ENCODE assay signal across 8 cellular contexts in genomic region chr13:27455331-27455855, GRCh38. TPM values are rescaled to one million over a fixed set of nuclear protein-coding genes. Genes with fewer than 3 reads are reported as not detected.
A peak's percentile ranks its signal among the peaks of the same experiment; 100 is the strongest.
DNase-seq lines count a peak whose midpoint lies in the region; ATAC-seq and TF ChIP-seq lines count a peak whose summit lies in the region.

No MANE protein-coding gene starts in this region.

- intact Hi-C loops in right lobe of liver (cut with DNase I), result no loop called here

- H3K4me1 ChIP-seq in right lobe of liver, result peaks cover 0 to 12% (median 0%) of the 10 kb centered on the region in 4 donors

- peak; percentile 17 to 38 (median 27) for ATAC-seq in right lobe of liver

- H3K27me3 ChIP-seq in right lobe of liver (no peaks in the 10 kb centered on the region), WERI-Rb-1 (ENCODE audit: insufficient read depth, low read depth, severe bottlenecking) (peaks cover 57% of the 10 kb centered on the region)

- H3K27ac ChIP-seq in right lobe of liver (peak overlapping the region in 2 of 3 donors; percentile 38 to 54), WERI-Rb-1 (no peak overlapping the region)

- H3K4me3 ChIP-seq in right lobe of liver (peak overlapping the region; percentile 13 to 52 (median 40)), WERI-Rb-1 (ENCODE audit: low read depth, low read length) (no peak overlapping the region)

- TF ChIP-seq CTCF in right lobe of liver (IDR thresholded peaks at IDR 0.05), result no peak
- TF ChIP-seq CTCF in WERI-Rb-1 (IDR thresholded peaks at IDR 0.05; ENCODE audit: low read depth, low read length), result no peak

- no peak for TF ChIP-seq POLR2A in right lobe of liver (IDR thresholded peaks at IDR 0.05)

- H3K9me3 ChIP-seq in right lobe of liver (no peaks in the 10 kb centered on the region), WERI-Rb-1 (ENCODE audit: severe bottlenecking) (no peaks in the 10 kb centered on the region)

- WGBS in right lobe of liver (ENCODE audit: insufficient coverage, low coverage, low lambda C conversion rate, missing lambda C conversion rate), result 0% methylated on average over 5 of the region's 5 CpGs

- DNase-seq in stimulated activated CD4-positive, alpha-beta T cell treated with anti-CD3 and anti-CD28 coated beads, Interleukin-2, amount 100 ng/mL, for 48 hours, result peak; percentile 19 to 31
- DNase-seq in stimulated activated CD4-positive, alpha-beta T cell treated with anti-CD3 and anti-CD28 coated beads, Interleukin-4, amount 100 ng/mL, for 4 hours, result no peak
- DNase-seq in activated T-cell treated with anti-CD3 and anti-CD28 coated beads, Interleukin-2, amount 50 U/mL, for 48 hours, result peak; percentile 48 to 49
- no peak for DNase-seq in right lobe of liver
- DNase-seq in globus pallidus (ENCODE audit: low spot score), result no peak
- DNase-seq in EL, result no peak
- no peak for DNase-seq in WERI-Rb-1
- no peak for DNase-seq in NCI-H510A (lab: John Stamatoyannopoulos, UW)

- H3K36me3 ChIP-seq in right lobe of liver (no peaks in the 10 kb centered on the region), WERI-Rb-1 (no peaks in the 10 kb centered on the region)

RNA-seq across cellular contexts. Expression of gene MTIF3, which starts 5.0 kb away (rescaled TPM):
- 10 to 100 TPM; 26.5 to 46.0 (median 32.0) TPM for total RNA-seq in right lobe of liver

RNA-seq across cellular contexts. Expression of gene GTF3A, which starts 31.0 kb away (rescaled TPM):
- 100 to 1,000 TPM in 2 of 6 experiments, 10 to 100 TPM in 4; 50.2 to 216 (median 64.9) TPM for total RNA-seq in right lobe of liver

Comparison
In these comparisons a context has a peak if more than half of its experiments do, and no peak if none do; other contexts are left out.
1. DNase-seq: peak in stimulated activated CD4-positive, alpha-beta T cell treated with anti-CD3 and anti-CD28 coated beads, Interleukin-2, amount 100 ng/mL, for 48 hours (2 of 2) and activated T-cell treated with anti-CD3 and anti-CD28 coated beads, Interleukin-2, amount 50 U/mL, for 48 hours (2 of 2); none in stimulated activated CD4-positive, alpha-beta T cell treated with anti-CD3 and anti-CD28 coated beads, Interleukin-4, amount 100 ng/mL, for 4 hours (0 of 2), right lobe of liver (0 of 3), globus pallidus (single experiment), EL (single experiment), WERI-Rb-1 (single experiment) and NCI-H510A (single experiment).